In genomic region chr9:133782157-133783130, GRCh38 we compare ENCODE assay signal across 1 cellular context.
TF ChIP-seq lines count a peak whose summit lies in the region.

No MANE protein-coding gene starts in this region.

TF ChIP-seq in WTC11, 78 proteins besides CTCF, POLR2A, EP300 and RAD21 (continued from another document):
- TF ChIP-seq FOXP4 (CRISPR knock-in tag; IDR thresholded peaks at IDR 0.05) (no peak), NFATC4 (CRISPR knock-in tag; IDR thresholded peaks at IDR 0.05) (no peak), USF1 (CRISPR knock-in tag; IDR thresholded peaks at IDR 0.05) (no peak), HMGXB4 (CRISPR knock-in tag; IDR thresholded peaks at IDR 0.05) (no peak), ATF1 (CRISPR knock-in tag; IDR thresholded peaks at IDR 0.05) (no peak)
TF ChIP-seq in WTC11: peak in this region for 0.
